In genomic region chr1:155017021-155017945, GRCh38 we compare ENCODE assay signal across 8 cellular contexts. TPM values are rescaled to one million over a fixed set of nuclear protein-coding genes. Genes with fewer than 3 reads are reported as not detected.
DNase-seq lines count a peak whose midpoint lies in the region; ATAC-seq and TF ChIP-seq lines count a peak whose summit lies in the region.

No MANE protein-coding gene starts in this region.

- peak overlapping the region; percentile 79 for H3K4me2 ChIP-seq in hepatocyte

- no peak overlapping the region for H2AFZ ChIP-seq in hepatocyte

- H3K79me2 ChIP-seq in hepatocyte = peaks cover 7% of the 10 kb centered on the region

- peaks cover 13 to 28% of the 10 kb centered on the region in 2 donors for H3K36me3 ChIP-seq in ascending aorta
- H3K36me3 ChIP-seq in hepatocyte (replicated peaks; ENCODE audit: insufficient read depth, low read depth) = no peaks in the 10 kb centered on the region
- no peaks in the 10 kb centered on the region for H3K36me3 ChIP-seq in aorta (ENCODE audit: control insufficient read depth in 1 of 2, insufficient read depth in 2 of 2, low read length in 1 of 2)

- no peaks in the 10 kb centered on the region for H3K9me2 ChIP-seq in hepatocyte (replicated peaks; ENCODE audit: insufficient read depth)

- peak; percentile 41 for TF ChIP-seq CTCF in GM12801 (IDR thresholded peaks at IDR 0.05; ENCODE audit: extremely low read depth, insufficient read length)
- peak; percentile 99 to 100 (median 99) for TF ChIP-seq CTCF in ascending aorta (IDR thresholded peaks at IDR 0.05)
- TF ChIP-seq CTCF in hepatocyte (IDR thresholded peaks at IDR 0.05; ENCODE audit: poor library complexity) = peak; percentile 100

- WGBS in hepatocyte (ENCODE audit: low lambda C conversion rate, missing lambda C conversion rate) = 7% methylated on average over 27 of the region's 49 CpGs
- WGBS in aorta, 2 donors = 3% methylated on average over 37 to 49 of the region's 49 CpGs

- H4K20me1 ChIP-seq in hepatocyte (ENCODE audit: insufficient read depth, poor library complexity, severe bottlenecking) = peaks cover 5% of the 10 kb centered on the region

- H3K27ac ChIP-seq in ascending aorta (peak overlapping the region; percentile 82 to 89), hepatocyte (peak overlapping the region; percentile 96), aorta (ENCODE audit: low read depth in 1 of 2, low read length in 2 of 2) (peak overlapping the region in 1 of 2 donors; percentile 76)

- ATAC-seq in HG02571 (IDR thresholded peaks at IDR 0.05; ENCODE audit: unreplicated experiment) (peak; percentile 57), aorta (ENCODE audit: low FRiP score) (peak; percentile 95)

- H3K4me3 ChIP-seq in ascending aorta = peak overlapping the region; percentile 42 to 59
- H3K4me3 ChIP-seq in hepatocyte = no peak overlapping the region
- peak overlapping the region in 1 of 2 donors; percentile 32 for H3K4me3 ChIP-seq in aorta (ENCODE audit: low read length in 2 of 2)

- intact Hi-C loops in ascending aorta (cut with DNase I) (loop anchor here (1.0 to 2.0 kb wide), 5 partner anchors 16 to 80 kb away; partner anchors contain the start of genes CKS1B and PYGO2), aorta (cut with DNase I) (loop anchor here (1.0 to 5.0 kb wide), 3 partner anchors 50 to 81 kb away; partner anchors contain the start of genes PBXIP1 (in 1 of the 2) and PMVK (in 1 of the 2))

- peak; percentile 71 for DNase-seq in NCI-H128 (lab: John Stamatoyannopoulos, UW; ENCODE audit: unreplicated experiment)
- peak; percentile 78 for DNase-seq in T-helper 22 cell (ENCODE audit: low read depth)
- peak; percentile 68 to 96 for DNase-seq in ascending aorta (ENCODE audit: low spot score in 2 of 2)
- DNase-seq in hepatocyte (ENCODE audit: low spot score) = peak; percentile 96
- DNase-seq in retina = peak; percentile 98
- peak; percentile 88 to 97 for DNase-seq in aorta

- H3K9me3 ChIP-seq in ascending aorta (no peaks in the 10 kb centered on the region), hepatocyte (ENCODE audit: low read depth) (no peaks in the 10 kb centered on the region), aorta (ENCODE audit: control insufficient read depth, low read length) (no peaks in the 10 kb centered on the region)

- no peaks in the 10 kb centered on the region for H3K27me3 ChIP-seq in ascending aorta
- H3K27me3 ChIP-seq in hepatocyte = no peaks in the 10 kb centered on the region
- H3K27me3 ChIP-seq in aorta (ENCODE audit: control insufficient read depth in 1 of 2, insufficient read depth in 2 of 2, low read length in 1 of 2) = no peaks in the 10 kb centered on the region

- peaks cover 7 to 15% of the 10 kb centered on the region in 2 donors for H3K4me1 ChIP-seq in ascending aorta
- H3K4me1 ChIP-seq in hepatocyte (ENCODE audit: insufficient read depth) = peaks cover 14% of the 10 kb centered on the region
- H3K4me1 ChIP-seq in aorta (ENCODE audit: control insufficient read depth in 1 of 2, insufficient read depth in 2 of 2, low read length in 2 of 2) = no peaks in the 10 kb centered on the region

RNA-seq across cellular contexts. Expression of gene ZBTB7B, which starts 14.7 kb away (rescaled TPM):
- total RNA-seq in ascending aorta = 83.1 TPM
- total RNA-seq in hepatocyte = 27.3 and 29.2 TPM in 2 replicates
- 13.3 and 13.5 TPM in 2 replicates for polyA plus RNA-seq in hepatocyte
- total RNA-seq in aorta = 10 to 100 TPM; 46.4 to 71.1 TPM
- polyA plus RNA-seq in aorta = 10 to 100 TPM; 23.3 to 32.8 TPM

RNA-seq across cellular contexts. Expression of gene DCST2, which starts 16.3 kb away (rescaled TPM):
- 0.64 TPM for total RNA-seq in ascending aorta
- total RNA-seq in hepatocyte = 0.04 and 1.6 TPM in 2 replicates
- polyA plus RNA-seq in hepatocyte = 0.40 and 0.47 TPM in 2 replicates
- 1 to 10 TPM in 1 of 2 donors, under 1 TPM in 1; 0.75 to 1.8 TPM for total RNA-seq in aorta
- 1 to 10 TPM in 1 of 2 donors, under 1 TPM in 1; 0.25 to 5.6 TPM for polyA plus RNA-seq in aorta

RNA-seq across cellular contexts. Expression of gene DCST1, which starts 16.3 kb away (rescaled TPM):
- total RNA-seq in ascending aorta (not detected), hepatocyte (0.60 TPM in 1 of 2 replicates, not detected in the other), aorta (under 1 TPM in 1 of 2 donors, not detected in 1; 0.26 TPM)
- polyA plus RNA-seq in hepatocyte (0.12 TPM in 1 of 2 replicates, not detected in the other), aorta (not detected)

RNA-seq across cellular contexts. Expression of gene LENEP, which starts 23.9 kb away (rescaled TPM):
- total RNA-seq in ascending aorta = not detected
- 0.92 TPM in 1 of 2 replicates, not detected in the other for total RNA-seq in hepatocyte
- polyA plus RNA-seq in hepatocyte = not detected in 2 replicates
- total RNA-seq in aorta = not detected
- not detected for polyA plus RNA-seq in aorta

RNA-seq across cellular contexts. Expression of gene ADAM15, which starts 33.8 kb away (rescaled TPM):
- total RNA-seq in ascending aorta = 610 TPM
- total RNA-seq in hepatocyte = 44.8 and 55.7 TPM in 2 replicates
- 108 and 117 TPM in 2 replicates for polyA plus RNA-seq in hepatocyte
- total RNA-seq in aorta = 100 to 1,000 TPM; 129 to 180 TPM
- polyA plus RNA-seq in aorta = 10 to 100 TPM; 17.3 to 89.3 TPM

Comparison
In these comparisons a context has a peak if more than half of its experiments do, and no peak if none do; other contexts are left out.
1. CTCF ChIP-seq: peak in every context shown above with its lines; median percentile 100 in hepatocyte; 99 in ascending aorta; 41 in GM12801.